8 cellular contexts compared by ENCODE assay signal in the genomic region with DNA sequence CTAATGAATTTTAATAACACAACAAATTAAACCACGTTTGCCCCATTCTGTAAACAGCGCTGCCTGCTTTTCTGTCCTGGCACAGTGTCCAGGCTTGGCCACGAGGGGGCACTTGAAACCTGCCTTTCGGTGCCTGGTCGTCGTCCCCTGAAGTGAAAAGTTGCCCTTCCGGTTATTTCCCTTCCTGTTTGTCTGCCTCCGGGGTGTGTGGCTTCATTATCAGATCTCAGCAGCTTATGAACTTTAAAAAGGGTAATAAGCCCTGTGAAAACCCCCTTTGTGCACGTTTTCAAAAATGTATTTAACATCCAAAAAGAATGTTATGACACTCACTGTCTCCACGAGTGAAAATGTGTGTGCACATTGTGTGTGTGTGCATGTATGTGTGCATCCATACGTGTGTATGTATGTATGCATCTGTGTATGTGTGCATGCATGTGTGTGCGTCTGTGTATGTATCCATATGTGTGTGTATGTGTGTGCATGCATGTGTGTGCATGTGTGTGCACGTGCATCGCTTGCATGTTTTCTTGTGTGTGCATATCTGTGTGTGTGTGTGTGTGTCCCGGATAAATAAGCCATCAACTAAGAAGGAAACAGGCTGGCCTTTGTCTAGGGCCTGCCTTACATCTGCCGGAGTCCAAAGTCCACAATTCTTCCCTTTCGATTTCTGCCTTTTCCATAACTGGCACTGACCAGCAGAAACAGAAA.
DNase-seq lines count a peak whose midpoint lies in the region; ATAC-seq and TF ChIP-seq lines count a peak whose summit lies in the region.

No MANE protein-coding gene starts in this region.

- peaks cover 3% of the 10 kb centered on the region; the same call in 1 of the 2 replicates for H3K27me3 ChIP-seq in BJ (ENCODE audit: control insufficient read depth, insufficient read depth, low read length)
- no peaks in the 10 kb centered on the region for H3K27me3 ChIP-seq in duodenal mucosa (ENCODE audit: control insufficient read depth in 1 of 2, insufficient read depth in 2 of 2, low read length in 2 of 2)

- POLR2A ChIA-PET in BJ (lab: Charles Lee), result no interaction called here

- H3K9ac ChIP-seq in duodenal mucosa (ENCODE audit: low read depth in 1 of 2, low read length in 2 of 2), result peak overlapping the region in 1 of 2 donors; percentile 10

- H3K27ac ChIP-seq in duodenal mucosa (ENCODE audit: low read depth, low read length), result peak overlapping the region; percentile 15

- no peaks in the 10 kb centered on the region for H3K36me3 ChIP-seq in BJ (ENCODE audit: control insufficient read depth, insufficient read depth, low read length)
- H3K36me3 ChIP-seq in duodenal mucosa (ENCODE audit: control insufficient read depth in 1 of 2, insufficient read depth in 2 of 2, low read length in 2 of 2), result no peaks in the 10 kb centered on the region

- ATAC-seq in GM19043 (IDR thresholded peaks at IDR 0.05; ENCODE audit: low read depth, unreplicated experiment) (peak; percentile 98), HG03354 (IDR thresholded peaks at IDR 0.05; ENCODE audit: poor library complexity, severe bottlenecking, unreplicated experiment) (peak; percentile 99)

- TF ChIP-seq CTCF in BJ (IDR thresholded peaks at IDR 0.05; ENCODE audit: insufficient read depth, low read depth, low read length), result peak; percentile 92

- H3K4me3 ChIP-seq in BJ (ENCODE audit: low read depth, low read length), result no peak overlapping the region
- peak overlapping the region; percentile 57 to 60 for H3K4me3 ChIP-seq in duodenal mucosa (ENCODE audit: low read depth in 1 of 2, low read length in 2 of 2)

- peaks cover 0 to 2% of the 10 kb centered on the region in 2 donors for H3K9me3 ChIP-seq in duodenal mucosa (ENCODE audit: control insufficient read depth in 1 of 2, low read length in 2 of 2)

- peaks cover 11 to 13% of the 10 kb centered on the region in 2 donors for H3K4me1 ChIP-seq in duodenal mucosa (ENCODE audit: control insufficient read depth in 1 of 2, insufficient read depth in 2 of 2, low read length in 2 of 2)

- DNase-seq in BJ (ENCODE audit: low read depth) (no peak), NCI-H526 (lab: John Stamatoyannopoulos, UW) (peak; percentile 83 to 92), lung microvascular endothelial cell (ENCODE audit: low read depth in 2 of 2) (peak; percentile 65 to 70)
- DNase-seq in activated CD4-positive, alpha-beta T cell treated with anti-CD3 and anti-CD28 coated beads, Interleukin-2, amount 50 U/mL, for 48 hours, result peak; percentile 84 to 85
- peak; percentile 39 to 55 (median 46) for DNase-seq in stimulated activated CD4-positive, alpha-beta T cell treated with anti-CD3 and anti-CD28 coated beads, TNF-alpha, amount 100 ng/mL, for 4 hours (ENCODE audit: low read depth in 3 of 3)

- CTCF ChIA-PET in BJ (lab: Yijun Ruan, JAX), result interaction anchor here (0.6 to 1.9 kb wide), 4 partner anchors 8 to 624 kb away, joined by 3 to 7 read pairs (median 4); no protein-coding TSS in a partner anchor
